ENCODE assay signal across 14 cellular contexts in the genomic region with DNA sequence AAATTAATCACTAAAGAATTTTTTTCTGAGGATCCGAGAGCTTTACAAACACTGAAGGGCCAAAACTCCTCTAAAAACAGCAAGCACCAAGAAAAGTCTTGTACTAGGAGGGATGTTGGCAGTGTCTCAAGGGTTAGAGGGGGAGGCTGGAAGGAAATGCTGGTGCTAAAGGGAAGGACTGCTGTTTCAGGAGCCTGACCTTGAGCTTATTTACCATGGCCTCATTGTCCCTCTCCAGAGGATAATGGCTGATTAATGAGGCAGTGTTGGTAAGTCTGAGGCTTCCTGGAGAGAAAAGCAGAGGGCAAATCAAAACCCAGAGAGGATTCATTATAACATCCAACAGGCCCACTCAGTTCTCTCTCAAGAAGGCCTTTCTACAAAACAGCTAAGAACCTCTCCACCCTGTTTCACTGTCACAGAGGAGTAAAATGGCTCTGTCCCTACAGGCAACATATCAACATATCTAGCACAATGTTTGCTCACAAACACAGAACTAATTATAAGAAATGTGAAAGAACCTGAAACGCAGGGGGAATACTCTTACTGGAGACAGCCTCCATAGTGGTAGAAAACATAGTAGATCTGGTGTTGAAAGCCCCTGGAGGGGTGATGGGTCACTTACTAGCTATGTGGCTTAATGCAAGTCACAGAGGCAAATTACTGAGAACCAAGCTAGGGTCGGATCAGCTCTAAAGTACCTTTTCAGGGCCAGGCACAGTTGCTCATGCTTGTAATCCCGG. TPM values are rescaled to one million over a fixed set of nuclear protein-coding genes. Genes with fewer than 3 reads are reported as not detected.
DNase-seq lines count a peak whose midpoint lies in the region; ATAC-seq, FAIRE-seq and TF ChIP-seq lines count a peak whose summit lies in the region.
"Had no signal": no experiment of that assay in that cellular context is flagged by ENCODE, and none has a peak within 500 bp of the region (broad histone marks: within the 10 kb centered on the region; RNA-seq: fewer than 3 reads in every experiment).

No MANE protein-coding gene starts in this region.

- no peak for ATAC-seq in GM19035 (IDR thresholded peaks at IDR 0.05; ENCODE audit: unreplicated experiment)

- no peaks in the 10 kb centered on the region for H3K36me3 ChIP-seq in hepatocyte (replicated peaks; ENCODE audit: insufficient read depth, low read depth)
- H3K36me3 ChIP-seq in ascending aorta: no peaks in the 10 kb centered on the region

- no peaks in the 10 kb centered on the region for H3K4me1 ChIP-seq in hepatocyte (ENCODE audit: insufficient read depth)
- no peaks in the 10 kb centered on the region for H3K4me1 ChIP-seq in ascending aorta
- H3K4me1 ChIP-seq: SJCRH30 had no signal

- H3K27ac ChIP-seq in hepatocyte (peak overlapping the region; percentile 49), ascending aorta (no peak overlapping the region)
- H3K27ac ChIP-seq: BLaER1, SJCRH30 had no signal

- intact Hi-C loops in ascending aorta (cut with DNase I): no loop called here

- H3K79me2 ChIP-seq in hepatocyte: peaks cover 77% of the 10 kb centered on the region

- DNase-seq in COR-L47 (lab: John Stamatoyannopoulos, UW) (peak; percentile 27), NCI-H82 treated with DMSO at 0.1 percent for 48 hours (lab: John Stamatoyannopoulos, UW; ENCODE audit: unreplicated experiment) (peak; percentile 23), hepatocyte (ENCODE audit: low spot score) (no peak), pons (ENCODE audit: low spot score) (peak; percentile 58), DMS114 treated with DMSO at 0.1 percent for 48 hours (lab: John Stamatoyannopoulos, UW; ENCODE audit: unreplicated experiment) (no peak), urothelium cell line (ENCODE audit: low spot score) (no peak), ascending aorta (ENCODE audit: low spot score in 2 of 2) (no peak)
- DNase-seq: activated B cell treated with CpG ODN at 0.5 μM for 24 hours, activated T-cell treated with anti-CD3 and anti-CD28 coated beads for 4 hours, NCI-H526 treated with DMSO at 0.1 percent for 48 hours, SJCRH30, small intestine had no signal

- H3K4me2 ChIP-seq in hepatocyte: no peak overlapping the region
- H3K4me2 ChIP-seq: BLaER1 had no signal

- H4K20me1 ChIP-seq in hepatocyte (ENCODE audit: insufficient read depth, poor library complexity, severe bottlenecking): no peaks in the 10 kb centered on the region
- H4K20me1 ChIP-seq: BLaER1 had no signal

- no peaks in the 10 kb centered on the region for H3K9me3 ChIP-seq in hepatocyte (ENCODE audit: low read depth)
- no peaks in the 10 kb centered on the region for H3K9me3 ChIP-seq in ascending aorta
- H3K9me3 ChIP-seq: BLaER1, SJCRH30 had no signal

- 73% methylated on average over 4 of the region's 4 CpGs for WGBS in hepatocyte (ENCODE audit: low lambda C conversion rate, missing lambda C conversion rate)

- H2AFZ ChIP-seq in hepatocyte: no peak overlapping the region

- H3K4me3 ChIP-seq in hepatocyte (no peak overlapping the region), ascending aorta (no peak overlapping the region)
- H3K4me3 ChIP-seq: BLaER1, SJCRH30 had no signal

- H3K27me3 ChIP-seq in hepatocyte (no peaks in the 10 kb centered on the region), ascending aorta (no peaks in the 10 kb centered on the region)
- H3K27me3 ChIP-seq: BLaER1, SJCRH30 had no signal

- H3K9me2 ChIP-seq in hepatocyte (replicated peaks; ENCODE audit: insufficient read depth): no peaks in the 10 kb centered on the region

- TF ChIP-seq CTCF in hepatocyte (IDR thresholded peaks at IDR 0.05; ENCODE audit: poor library complexity) (no peak), ascending aorta (IDR thresholded peaks at IDR 0.05) (no peak)

- FAIRE-seq in urothelium cell line (lab: Jason Lieb, UNC): no peak
- FAIRE-seq: small intestine had no signal

RNA-seq across cellular contexts. Expression of a gene that starts 31.5 kb away (rescaled TPM):
- total RNA-seq in hepatocyte (129 and 140 TPM in 2 replicates), ascending aorta (289 TPM)
- 103 and 116 TPM in 2 replicates for polyA plus RNA-seq in hepatocyte

RNA-seq across cellular contexts. Expression of a gene that starts 31.8 kb away (rescaled TPM):
- 2.1 and 4.5 TPM in 2 replicates for total RNA-seq in hepatocyte
- polyA plus RNA-seq in hepatocyte: 3.7 and 7.8 TPM in 2 replicates
- 12.9 TPM for total RNA-seq in ascending aorta

RNA-seq across cellular contexts. Expression of a gene that starts 50.2 kb away (rescaled TPM):
- total RNA-seq in hepatocyte: 2.4 and 2.8 TPM in 2 replicates
- polyA plus RNA-seq in hepatocyte: 2.2 and 2.6 TPM in 2 replicates
- 5.0 TPM for total RNA-seq in ascending aorta

RNA-seq across cellular contexts. Expression of a gene that starts 54.2 kb away (rescaled TPM):
- total RNA-seq in hepatocyte (109 and 147 TPM in 2 replicates), ascending aorta (148 TPM)
- 164 and 181 TPM in 2 replicates for polyA plus RNA-seq in hepatocyte

RNA-seq across cellular contexts. Expression of a gene that starts 56.8 kb away (rescaled TPM):
- total RNA-seq in hepatocyte (not detected in 2 replicates), ascending aorta (not detected)
- not detected in 2 replicates for polyA plus RNA-seq in hepatocyte
- total RNA-seq: activated B cell treated with CpG ODN at 0.5 μM for 24 hours, SJCRH30 had no signal
- polyA plus RNA-seq: small intestine had no signal

Comparison
In these comparisons a context has a peak if more than half of its experiments do, and no peak if none do; other contexts are left out.
1. DNase-seq: peak in COR-L47 (single experiment), NCI-H82 treated with DMSO at 0.1 percent for 48 hours (single experiment) and pons (single experiment); none in hepatocyte (single experiment), DMS114 treated with DMSO at 0.1 percent for 48 hours (single experiment), urothelium cell line (single experiment) and ascending aorta (0 of 2).